ENCODE assay signal across 23 cellular contexts in the genomic region with DNA sequence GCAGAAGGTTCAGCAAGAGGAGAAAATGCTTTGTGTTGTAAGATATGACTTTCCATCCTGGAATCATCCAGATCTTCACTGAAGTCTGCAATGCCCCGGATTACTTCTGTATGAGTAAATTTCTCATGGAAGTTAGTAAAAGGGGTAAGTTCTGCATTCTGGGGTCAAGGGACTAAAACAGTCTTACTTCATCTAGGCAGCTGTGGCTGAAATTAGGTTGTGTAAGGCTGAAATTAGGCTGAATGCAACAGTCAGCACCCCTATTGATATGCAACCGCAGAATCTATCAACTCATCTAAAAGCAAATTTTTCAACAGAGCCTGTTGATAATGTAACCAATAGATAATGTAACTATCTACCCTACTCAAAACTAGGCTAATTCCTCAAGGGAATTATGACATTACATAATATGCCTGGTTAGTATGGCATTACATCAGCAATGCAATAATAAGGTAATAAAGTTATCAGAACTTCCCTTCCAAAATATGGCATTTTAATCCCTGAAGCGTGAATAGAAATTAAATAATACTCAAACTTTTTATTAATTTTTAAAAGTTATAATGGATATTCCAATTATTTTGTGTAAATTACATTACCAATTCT.
A peak's percentile ranks its signal among the peaks of the same experiment; 100 is the strongest.
DNase-seq lines count a peak whose midpoint lies in the region; ATAC-seq, FAIRE-seq and TF ChIP-seq lines count a peak whose summit lies in the region.
"Had no signal": no experiment of that assay in that cellular context is flagged by ENCODE, and none has a peak within 500 bp of the region (broad histone marks: within the 10 kb centered on the region; RNA-seq: fewer than 3 reads in every experiment).

No MANE protein-coding gene starts in this region.

- H3K4me1 ChIP-seq in upper lobe of right lung, result no peaks in the 10 kb centered on the region

- peak overlapping the region; percentile 84 for H3K9ac ChIP-seq in SK-N-MC (ENCODE audit: insufficient read length)
- H3K9ac ChIP-seq: GM23248 had no signal

- intact Hi-C loops in upper lobe of right lung (cut with DNase I), result no loop called here

- FAIRE-seq in GM19239 (lab: Jason Lieb, UNC), result no peak
- FAIRE-seq: GM12878, RCC 7860 had no signal

- H3K27ac ChIP-seq in SK-N-MC (peak overlapping the region; percentile 100), upper lobe of right lung (no peak overlapping the region)
- H3K27ac ChIP-seq: GM23248 had no signal

- no peak overlapping the region for H3K4me3 Mint-ChIP-seq in HFFc6
- H3K4me3 Mint-ChIP-seq: CD4-positive, CD25-positive, alpha-beta regulatory T cell; IgD-negative memory B cell had no signal

- ATAC-seq in upper lobe of right lung (peak; percentile 45), HG03135 (IDR thresholded peaks at IDR 0.05; ENCODE audit: unreplicated experiment) (no peak)
- ATAC-seq: GM12878, HCT116, Right ventricle myocardium inferior, SK-N-SH treated with all-trans-retinoic acid at 6 μM for 48 hours had no signal

- no peaks in the 10 kb centered on the region for H3K27me3 ChIP-seq in upper lobe of right lung

- peaks cover 97% of the 10 kb centered on the region for H3K4me1 Mint-ChIP-seq in HFFc6 (ENCODE audit: low read depth)
- H3K4me1 Mint-ChIP-seq: CD4-positive, CD25-positive, alpha-beta regulatory T cell had no signal

- peak overlapping the region; percentile 17; the same call in 1 of the 2 replicates for H3K27ac Mint-ChIP-seq in HFFc6
- H3K27ac Mint-ChIP-seq: CD4-positive, CD25-positive, alpha-beta regulatory T cell; IgD-negative memory B cell had no signal

- no peak for DNase-seq in HFFc6
- DNase-seq in NOMO-1 (lab: John Stamatoyannopoulos, UW; ENCODE audit: unreplicated experiment in 2 of 2), result peak; percentile 61 to 75
- DNase-seq in SK-N-MC (ENCODE audit: low read depth, low spot score), result peak; percentile 86
- DNase-seq in upper lobe of right lung, result no peak
- DNase-seq in GM19239 (ENCODE audit: insufficient read length, low spot score), result no peak
- no peak for DNase-seq in activated naive CD4-positive, alpha-beta T cell treated with anti-CD3 and anti-CD28 coated beads, Interleukin-2, amount 50 U/mL, for 16 hours
- no peak for DNase-seq in activated T-cell treated with anti-CD3 and anti-CD28 coated beads for 4 hours
- DNase-seq: CD4-positive, CD25-positive, alpha-beta regulatory T cell; COR-L47; GM23248; Karpas-422; NCI-H187; NCI-H2107; NCI-H2227 treated with DMSO at 0.1 percent for 48 hours; NCI-H524; T1000 had no signal

- H3K36me3 Mint-ChIP-seq in HFFc6 (ENCODE audit: low read depth), result peaks cover 23% of the 10 kb centered on the region
- H3K36me3 Mint-ChIP-seq: CD4-positive, CD25-positive, alpha-beta regulatory T cell; IgD-negative memory B cell had no signal

- no peak for TF ChIP-seq CTCF in HFFc6 (IDR thresholded peaks at IDR 0.05)
- TF ChIP-seq CTCF in upper lobe of right lung (IDR thresholded peaks at IDR 0.05), result no peak

- H3K27me3 Mint-ChIP-seq in HFFc6 (ENCODE audit: insufficient read depth), result no peaks in the 10 kb centered on the region
- H3K27me3 Mint-ChIP-seq: CD4-positive, CD25-positive, alpha-beta regulatory T cell had no signal

- peak overlapping the region; percentile 56 for H3K4me3 ChIP-seq in SK-N-MC
- H3K4me3 ChIP-seq in upper lobe of right lung, result no peak overlapping the region
- H3K4me3 ChIP-seq: GM12878, GM23248 had no signal

- peaks cover 7% of the 10 kb centered on the region; the same call in 1 of the 2 replicates for H3K9me3 Mint-ChIP-seq in HFFc6
- H3K9me3 Mint-ChIP-seq: IgD-negative memory B cell had no signal

- no peaks in the 10 kb centered on the region for H3K9me3 ChIP-seq in SK-N-MC (ENCODE audit: low read depth, low read length)
- H3K9me3 ChIP-seq in upper lobe of right lung, result no peaks in the 10 kb centered on the region

- peaks cover 9% of the 10 kb centered on the region; the same call in 1 of the 2 replicates for H3K36me3 ChIP-seq in SK-N-MC (ENCODE audit: insufficient read depth, low read length)
- no peaks in the 10 kb centered on the region for H3K36me3 ChIP-seq in upper lobe of right lung

Comparison
In these comparisons a context has a peak if more than half of its experiments do, and no peak if none do; other contexts are left out.
1. DNase-seq: peak in NOMO-1 (2 of 2) and SK-N-MC (single experiment); none in HFFc6 (single experiment), upper lobe of right lung (single experiment), GM19239 (single experiment), activated naive CD4-positive, alpha-beta T cell treated with anti-CD3 and anti-CD28 coated beads, Interleukin-2, amount 50 U/mL, for 16 hours (single experiment) and activated T-cell treated with anti-CD3 and anti-CD28 coated beads for 4 hours (single experiment).